In the genomic region with DNA sequence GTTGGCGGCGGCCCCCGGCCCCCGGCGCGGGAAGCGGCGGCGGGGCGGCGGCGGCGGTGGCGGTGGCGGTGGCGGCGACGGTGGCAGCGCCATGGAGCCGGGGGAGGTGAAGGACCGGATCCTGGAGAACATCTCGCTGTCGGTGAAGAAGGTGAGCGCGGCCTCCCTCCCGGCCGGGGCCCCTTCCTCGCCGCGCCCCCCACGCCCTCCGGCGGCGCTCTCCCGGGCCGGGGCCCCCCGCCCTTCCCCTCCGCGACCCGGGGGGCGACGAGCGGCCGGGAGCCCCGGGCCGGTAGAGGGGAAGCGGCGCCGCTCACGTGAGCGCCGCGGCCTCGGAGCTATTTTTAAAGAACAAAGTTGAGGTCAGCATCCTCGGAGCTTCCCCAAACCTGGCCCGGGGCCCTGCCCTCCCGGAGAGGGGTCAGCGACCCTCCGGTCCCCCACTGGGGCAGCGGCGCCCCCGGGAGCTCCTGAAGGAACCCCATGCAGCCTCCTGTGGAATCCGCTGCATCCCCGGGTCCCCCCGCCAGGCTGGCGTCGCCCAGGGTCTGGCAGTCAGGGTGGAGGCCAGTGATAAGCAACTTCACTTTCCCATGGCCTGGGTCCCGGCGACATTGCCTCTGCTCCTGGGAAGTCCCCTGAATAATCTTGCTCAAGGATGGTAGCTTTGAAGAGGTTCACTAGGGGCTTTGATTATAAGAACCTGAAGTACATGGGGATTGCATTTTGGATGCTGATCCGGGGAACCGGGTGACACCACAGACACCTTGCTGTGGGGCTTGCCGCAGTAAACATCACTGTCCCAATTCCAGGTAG, we compare ENCODE assay signal across 1 cellular context.
A peak's percentile ranks its signal among the peaks of the same experiment; 100 is the strongest.
TF ChIP-seq lines count a peak whose summit lies in the region.

No MANE protein-coding gene starts in this region.

TF ChIP-seq in HepG2, 621 proteins besides CTCF, POLR2A, EP300 and RAD21 (continues in another document):
- TF ChIP-seq ZNF724P (CRISPR knock-in tag; IDR thresholded peaks at IDR 0.05; ENCODE audit: borderline replicate concordance) (no peak), YY1 (IDR thresholded peaks at IDR 0.05; ENCODE audit: insufficient read depth, insufficient replicate concordance, low read depth, low read length) (peak; percentile 3), STAT5B (CRISPR knock-in tag; IDR thresholded peaks at IDR 0.05) (no peak), REL (CRISPR knock-in tag; conservative IDR thresholded peaks at IDR 0.05) (no peak), ZSCAN20 (CRISPR knock-in tag; IDR thresholded peaks at IDR 0.05; ENCODE audit: borderline replicate concordance) (0 out of 2 replicates have a peak, but pooled peaks have one; percentile 46), ZNF572 (CRISPR knock-in tag; IDR thresholded peaks at IDR 0.05) (no peak), ZBTB3 (CRISPR knock-in tag; IDR thresholded peaks at IDR 0.05; ENCODE audit: borderline replicate concordance, low read depth) (no peak), HOXA5 (CRISPR knock-in tag; IDR thresholded peaks at IDR 0.05) (0 out of 2 replicates have a peak, but pooled peaks have one; percentile 41), ZNF263 (CRISPR knock-in tag; IDR thresholded peaks at IDR 0.05) (no peak), SP2 (CRISPR knock-in tag; IDR thresholded peaks at IDR 0.05) (no peak), ZMYM3 (CRISPR knock-in tag; IDR thresholded peaks at IDR 0.05) (no peak), ZNF44 (CRISPR knock-in tag; IDR thresholded peaks at IDR 0.05) (no peak), SOX5 (CRISPR knock-in tag; IDR thresholded peaks at IDR 0.05; ENCODE audit: borderline replicate concordance) (no peak), ZNF296 (CRISPR knock-in tag; conservative IDR thresholded peaks at IDR 0.05) (no peak), PHF8 (CRISPR knock-in tag; IDR thresholded peaks at IDR 0.05) (peak; percentile 51; the same call in 1 of the 2 replicates), ZFP82 (CRISPR knock-in tag; IDR thresholded peaks at IDR 0.05; ENCODE audit: borderline replicate concordance) (no peak), GABPB1 (CRISPR knock-in tag; IDR thresholded peaks at IDR 0.05) (peak; percentile 26; the same call in 1 of the 2 replicates), FOXK2 (IDR thresholded peaks at IDR 0.05) (no peak), SAP130 (CRISPR knock-in tag; IDR thresholded peaks at IDR 0.05; ENCODE audit: low read depth) (0 out of 2 replicates have a peak, but pooled peaks have one; percentile 19), ZNF136 (CRISPR knock-in tag; IDR thresholded peaks at IDR 0.05; ENCODE audit: low read depth) (no peak), ZMYM2 (CRISPR knock-in tag; IDR thresholded peaks at IDR 0.05) (no peak), FOSL2 (CRISPR knock-in tag; IDR thresholded peaks at IDR 0.05) (no peak), ZNF121 (CRISPR knock-in tag; IDR thresholded peaks at IDR 0.05) (no peak), ZFP36L1 (CRISPR knock-in tag; IDR thresholded peaks at IDR 0.05) (no peak), TMF1 (CRISPR knock-in tag; IDR thresholded peaks at IDR 0.05; ENCODE audit: low read depth) (no peak), SIN3A (IDR thresholded peaks at IDR 0.05; ENCODE audit: borderline replicate concordance, low read depth, low read length) (0 out of 2 replicates have a peak, but pooled peaks have one; percentile 1), ZNF850 (CRISPR knock-in tag; conservative IDR thresholded peaks at IDR 0.05) (no peak), ZSCAN25 (CRISPR knock-in tag; IDR thresholded peaks at IDR 0.05) (no peak), TARDBP (CRISPR knock-in tag; IDR thresholded peaks at IDR 0.05) (no peak), YEATS4 (CRISPR knock-in tag; IDR thresholded peaks at IDR 0.05; ENCODE audit: borderline replicate concordance) (peak; percentile 9; the same call in 1 of the 2 replicates), HNRNPUL1 (IDR thresholded peaks at IDR 0.05; ENCODE audit: low read depth, low read length) (no peak), SMAD1 (CRISPR knock-in tag; IDR thresholded peaks at IDR 0.05; ENCODE audit: borderline replicate concordance, low read depth) (no peak), ZNF20 (CRISPR knock-in tag; IDR thresholded peaks at IDR 0.05) (no peak), ZNF879 (CRISPR knock-in tag; IDR thresholded peaks at IDR 0.05) (no peak)
- TF ChIP-seq, protein P1, sequence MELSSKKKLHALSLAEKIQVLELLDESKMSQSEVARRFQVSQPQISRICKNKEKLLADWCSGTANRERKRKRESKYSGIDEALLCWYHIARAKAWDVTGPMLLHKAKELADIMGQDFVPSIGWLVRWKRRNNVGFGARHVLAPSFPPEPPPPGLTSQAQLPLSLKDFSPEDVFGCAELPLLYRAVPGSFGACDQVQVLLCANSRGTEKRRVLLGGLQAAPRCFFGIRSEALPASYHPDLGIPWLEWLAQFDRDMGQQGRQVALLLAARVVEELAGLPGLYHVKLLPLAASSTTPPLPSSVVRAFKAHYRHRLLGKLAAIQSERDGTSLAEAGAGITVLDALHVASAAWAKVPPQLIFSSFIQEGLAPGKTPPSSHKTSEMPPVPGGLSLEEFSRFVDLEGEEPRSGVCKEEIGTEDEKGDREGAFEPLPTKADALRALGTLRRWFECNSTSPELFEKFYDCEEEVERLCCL (CRISPR knock-in tag; IDR thresholded peaks at IDR 0.05; ENCODE audit: borderline replicate concordance) = no peak
- TF ChIP-seq, protein P2, sequence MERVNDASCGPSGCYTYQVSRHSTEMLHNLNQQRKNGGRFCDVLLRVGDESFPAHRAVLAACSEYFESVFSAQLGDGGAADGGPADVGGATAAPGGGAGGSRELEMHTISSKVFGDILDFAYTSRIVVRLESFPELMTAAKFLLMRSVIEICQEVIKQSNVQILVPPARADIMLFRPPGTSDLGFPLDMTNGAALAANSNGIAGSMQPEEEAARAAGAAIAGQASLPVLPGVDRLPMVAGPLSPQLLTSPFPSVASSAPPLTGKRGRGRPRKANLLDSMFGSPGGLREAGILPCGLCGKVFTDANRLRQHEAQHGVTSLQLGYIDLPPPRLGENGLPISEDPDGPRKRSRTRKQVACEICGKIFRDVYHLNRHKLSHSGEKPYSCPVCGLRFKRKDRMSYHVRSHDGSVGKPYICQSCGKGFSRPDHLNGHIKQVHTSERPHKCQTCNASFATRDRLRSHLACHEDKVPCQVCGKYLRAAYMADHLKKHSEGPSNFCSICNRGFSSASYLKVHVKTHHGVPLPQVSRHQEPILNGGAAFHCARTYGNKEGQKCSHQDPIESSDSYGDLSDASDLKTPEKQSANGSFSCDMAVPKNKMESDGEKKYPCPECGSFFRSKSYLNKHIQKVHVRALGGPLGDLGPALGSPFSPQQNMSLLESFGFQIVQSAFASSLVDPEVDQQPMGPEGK (CRISPR knock-in tag; IDR thresholded peaks at IDR 0.05) = 0 out of 2 replicates have a peak, but pooled peaks have one; percentile 17
- TF ChIP-seq, protein P3, sequence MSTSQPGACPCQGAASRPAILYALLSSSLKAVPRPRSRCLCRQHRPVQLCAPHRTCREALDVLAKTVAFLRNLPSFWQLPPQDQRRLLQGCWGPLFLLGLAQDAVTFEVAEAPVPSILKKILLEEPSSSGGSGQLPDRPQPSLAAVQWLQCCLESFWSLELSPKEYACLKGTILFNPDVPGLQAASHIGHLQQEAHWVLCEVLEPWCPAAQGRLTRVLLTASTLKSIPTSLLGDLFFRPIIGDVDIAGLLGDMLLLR (CRISPR knock-in tag; IDR thresholded peaks at IDR 0.05) = no peak
- TF ChIP-seq, protein P4, sequence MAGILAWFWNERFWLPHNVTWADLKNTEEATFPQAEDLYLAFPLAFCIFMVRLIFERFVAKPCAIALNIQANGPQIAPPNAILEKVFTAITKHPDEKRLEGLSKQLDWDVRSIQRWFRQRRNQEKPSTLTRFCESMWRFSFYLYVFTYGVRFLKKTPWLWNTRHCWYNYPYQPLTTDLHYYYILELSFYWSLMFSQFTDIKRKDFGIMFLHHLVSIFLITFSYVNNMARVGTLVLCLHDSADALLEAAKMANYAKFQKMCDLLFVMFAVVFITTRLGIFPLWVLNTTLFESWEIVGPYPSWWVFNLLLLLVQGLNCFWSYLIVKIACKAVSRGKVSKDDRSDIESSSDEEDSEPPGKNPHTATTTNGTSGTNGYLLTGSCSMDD (CRISPR knock-in tag; IDR thresholded peaks at IDR 0.05) = no peak
- TF ChIP-seq, protein P5, sequence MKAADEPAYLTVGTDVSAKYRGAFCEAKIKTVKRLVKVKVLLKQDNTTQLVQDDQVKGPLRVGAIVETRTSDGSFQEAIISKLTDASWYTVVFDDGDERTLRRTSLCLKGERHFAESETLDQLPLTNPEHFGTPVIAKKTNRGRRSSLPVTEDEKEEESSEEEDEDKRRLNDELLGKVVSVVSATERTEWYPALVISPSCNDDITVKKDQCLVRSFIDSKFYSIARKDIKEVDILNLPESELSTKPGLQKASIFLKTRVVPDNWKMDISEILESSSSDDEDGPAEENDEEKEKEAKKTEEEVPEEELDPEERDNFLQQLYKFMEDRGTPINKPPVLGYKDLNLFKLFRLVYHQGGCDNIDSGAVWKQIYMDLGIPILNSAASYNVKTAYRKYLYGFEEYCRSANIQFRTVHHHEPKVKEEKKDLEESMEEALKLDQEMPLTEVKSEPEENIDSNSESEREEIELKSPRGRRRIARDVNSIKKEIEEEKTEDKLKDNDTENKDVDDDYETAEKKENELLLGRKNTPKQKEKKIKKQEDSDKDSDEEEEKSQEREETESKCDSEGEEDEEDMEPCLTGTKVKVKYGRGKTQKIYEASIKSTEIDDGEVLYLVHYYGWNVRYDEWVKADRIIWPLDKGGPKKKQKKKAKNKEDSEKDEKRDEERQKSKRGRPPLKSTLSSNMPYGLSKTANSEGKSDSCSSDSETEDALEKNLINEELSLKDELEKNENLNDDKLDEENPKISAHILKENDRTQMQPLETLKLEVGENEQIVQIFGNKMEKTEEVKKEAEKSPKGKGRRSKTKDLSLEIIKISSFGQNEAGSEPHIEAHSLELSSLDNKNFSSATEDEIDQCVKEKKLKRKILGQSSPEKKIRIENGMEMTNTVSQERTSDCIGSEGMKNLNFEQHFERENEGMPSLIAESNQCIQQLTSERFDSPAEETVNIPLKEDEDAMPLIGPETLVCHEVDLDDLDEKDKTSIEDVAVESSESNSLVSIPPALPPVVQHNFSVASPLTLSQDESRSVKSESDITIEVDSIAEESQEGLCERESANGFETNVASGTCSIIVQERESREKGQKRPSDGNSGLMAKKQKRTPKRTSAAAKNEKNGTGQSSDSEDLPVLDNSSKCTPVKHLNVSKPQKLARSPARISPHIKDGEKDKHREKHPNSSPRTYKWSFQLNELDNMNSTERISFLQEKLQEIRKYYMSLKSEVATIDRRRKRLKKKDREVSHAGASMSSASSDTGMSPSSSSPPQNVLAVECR (CRISPR knock-in tag; IDR thresholded peaks at IDR 0.05; ENCODE audit: borderline replicate concordance) = peak; percentile 9; the same call in 1 of the 2 replicates
- TF ChIP-seq, protein P6, sequence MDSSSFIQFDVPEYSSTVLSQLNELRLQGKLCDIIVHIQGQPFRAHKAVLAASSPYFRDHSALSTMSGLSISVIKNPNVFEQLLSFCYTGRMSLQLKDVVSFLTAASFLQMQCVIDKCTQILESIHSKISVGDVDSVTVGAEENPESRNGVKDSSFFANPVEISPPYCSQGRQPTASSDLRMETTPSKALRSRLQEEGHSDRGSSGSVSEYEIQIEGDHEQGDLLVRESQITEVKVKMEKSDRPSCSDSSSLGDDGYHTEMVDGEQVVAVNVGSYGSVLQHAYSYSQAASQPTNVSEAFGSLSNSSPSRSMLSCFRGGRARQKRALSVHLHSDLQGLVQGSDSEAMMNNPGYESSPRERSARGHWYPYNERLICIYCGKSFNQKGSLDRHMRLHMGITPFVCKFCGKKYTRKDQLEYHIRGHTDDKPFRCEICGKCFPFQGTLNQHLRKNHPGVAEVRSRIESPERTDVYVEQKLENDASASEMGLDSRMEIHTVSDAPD (CRISPR knock-in tag; IDR thresholded peaks at IDR 0.05) = no peak
- TF ChIP-seq, protein P7, sequence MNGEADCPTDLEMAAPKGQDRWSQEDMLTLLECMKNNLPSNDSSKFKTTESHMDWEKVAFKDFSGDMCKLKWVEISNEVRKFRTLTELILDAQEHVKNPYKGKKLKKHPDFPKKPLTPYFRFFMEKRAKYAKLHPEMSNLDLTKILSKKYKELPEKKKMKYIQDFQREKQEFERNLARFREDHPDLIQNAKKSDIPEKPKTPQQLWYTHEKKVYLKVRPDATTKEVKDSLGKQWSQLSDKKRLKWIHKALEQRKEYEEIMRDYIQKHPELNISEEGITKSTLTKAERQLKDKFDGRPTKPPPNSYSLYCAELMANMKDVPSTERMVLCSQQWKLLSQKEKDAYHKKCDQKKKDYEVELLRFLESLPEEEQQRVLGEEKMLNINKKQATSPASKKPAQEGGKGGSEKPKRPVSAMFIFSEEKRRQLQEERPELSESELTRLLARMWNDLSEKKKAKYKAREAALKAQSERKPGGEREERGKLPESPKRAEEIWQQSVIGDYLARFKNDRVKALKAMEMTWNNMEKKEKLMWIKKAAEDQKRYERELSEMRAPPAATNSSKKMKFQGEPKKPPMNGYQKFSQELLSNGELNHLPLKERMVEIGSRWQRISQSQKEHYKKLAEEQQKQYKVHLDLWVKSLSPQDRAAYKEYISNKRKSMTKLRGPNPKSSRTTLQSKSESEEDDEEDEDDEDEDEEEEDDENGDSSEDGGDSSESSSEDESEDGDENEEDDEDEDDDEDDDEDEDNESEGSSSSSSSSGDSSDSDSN (CRISPR knock-in tag; IDR thresholded peaks at IDR 0.05) = no peak
- TF ChIP-seq, protein P8, sequence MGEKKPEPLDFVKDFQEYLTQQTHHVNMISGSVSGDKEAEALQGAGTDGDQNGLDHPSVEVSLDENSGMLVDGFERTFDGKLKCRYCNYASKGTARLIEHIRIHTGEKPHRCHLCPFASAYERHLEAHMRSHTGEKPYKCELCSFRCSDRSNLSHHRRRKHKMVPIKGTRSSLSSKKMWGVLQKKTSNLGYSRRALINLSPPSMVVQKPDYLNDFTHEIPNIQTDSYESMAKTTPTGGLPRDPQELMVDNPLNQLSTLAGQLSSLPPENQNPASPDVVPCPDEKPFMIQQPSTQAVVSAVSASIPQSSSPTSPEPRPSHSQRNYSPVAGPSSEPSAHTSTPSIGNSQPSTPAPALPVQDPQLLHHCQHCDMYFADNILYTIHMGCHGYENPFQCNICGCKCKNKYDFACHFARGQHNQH (CRISPR knock-in tag; IDR thresholded peaks at IDR 0.05) = peak; percentile 26; the same call in 1 of the 2 replicates
- TF ChIP-seq, protein P9, sequence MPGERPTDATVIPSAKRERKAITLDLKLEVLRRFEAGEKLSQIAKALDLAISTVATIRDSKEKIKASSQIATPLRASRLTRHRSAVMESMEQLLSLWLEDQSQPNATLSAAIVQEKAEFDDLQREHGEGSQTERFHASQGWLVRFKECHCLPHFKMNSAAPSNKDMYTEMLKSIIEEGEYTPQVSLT (CRISPR knock-in tag; IDR thresholded peaks at IDR 0.05; ENCODE audit: borderline replicate concordance, low read depth) = no peak
- TF ChIP-seq, protein P10, sequence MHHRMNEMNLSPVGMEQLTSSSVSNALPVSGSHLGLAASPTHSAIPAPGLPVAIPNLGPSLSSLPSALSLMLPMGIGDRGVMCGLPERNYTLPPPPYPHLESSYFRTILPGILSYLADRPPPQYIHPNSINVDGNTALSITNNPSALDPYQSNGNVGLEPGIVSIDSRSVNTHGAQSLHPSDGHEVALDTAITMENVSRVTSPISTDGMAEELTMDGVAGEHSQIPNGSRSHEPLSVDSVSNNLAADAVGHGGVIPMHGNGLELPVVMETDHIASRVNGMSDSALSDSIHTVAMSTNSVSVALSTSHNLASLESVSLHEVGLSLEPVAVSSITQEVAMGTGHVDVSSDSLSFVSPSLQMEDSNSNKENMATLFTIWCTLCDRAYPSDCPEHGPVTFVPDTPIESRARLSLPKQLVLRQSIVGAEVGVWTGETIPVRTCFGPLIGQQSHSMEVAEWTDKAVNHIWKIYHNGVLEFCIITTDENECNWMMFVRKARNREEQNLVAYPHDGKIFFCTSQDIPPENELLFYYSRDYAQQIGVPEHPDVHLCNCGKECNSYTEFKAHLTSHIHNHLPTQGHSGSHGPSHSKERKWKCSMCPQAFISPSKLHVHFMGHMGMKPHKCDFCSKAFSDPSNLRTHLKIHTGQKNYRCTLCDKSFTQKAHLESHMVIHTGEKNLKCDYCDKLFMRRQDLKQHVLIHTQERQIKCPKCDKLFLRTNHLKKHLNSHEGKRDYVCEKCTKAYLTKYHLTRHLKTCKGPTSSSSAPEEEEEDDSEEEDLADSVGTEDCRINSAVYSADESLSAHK (CRISPR knock-in tag; IDR thresholded peaks at IDR 0.05; ENCODE audit: borderline replicate concordance) = no peak
